In genomic region chr3:172209333-172210321, GRCh38 we compare ENCODE assay signal across 11 cellular contexts.
DNase-seq lines count a peak whose midpoint lies in the region; ATAC-seq and TF ChIP-seq lines count a peak whose summit lies in the region.
"Had no signal": no experiment of that assay in that cellular context is flagged by ENCODE, and none has a peak within 500 bp of the region (broad histone marks: within the 10 kb centered on the region; RNA-seq: fewer than 3 reads in every experiment).

No MANE protein-coding gene starts in this region.

- WGBS in endodermal cell (ENCODE audit: insufficient coverage in 1 of 2, insufficient read length in 1 of 2), 2 experiments: 94 to 95% methylated on average over 16 to 28 of the region's 28 CpGs
- 82 to 84% methylated on average over 16 to 25 of the region's 28 CpGs for WGBS in thyroid gland, 2 donors

- H3K4me1 Mint-ChIP-seq in endodermal cell: peaks cover 30% of the 10 kb centered on the region
- H3K4me1 Mint-ChIP-seq: naive B cell had no signal

- TF ChIP-seq POLR2A in thyroid gland (IDR thresholded peaks at IDR 0.05): peak in 1 of 2 donors; percentile 19

- H3K4me3 Mint-ChIP-seq in endodermal cell: no peak overlapping the region
- H3K4me3 Mint-ChIP-seq: activated naive CD8-positive, alpha-beta T cell treated with anti-CD3 and anti-CD28 coated beads for 36 hours; naive B cell had no signal

- peaks cover 30% of the 10 kb centered on the region for H3K36me3 Mint-ChIP-seq in endodermal cell (ENCODE audit: low read depth)

- TF ChIP-seq CTCF in endodermal cell (conservative IDR thresholded peaks at IDR 0.05): no peak
- no peak for TF ChIP-seq CTCF in thyroid gland (IDR thresholded peaks at IDR 0.05)
- TF ChIP-seq CTCF in BE2C (IDR thresholded peaks at IDR 0.05; ENCODE audit: low read depth, low read length): no peak
- TF ChIP-seq CTCF in colonic mucosa (IDR thresholded peaks at IDR 0.05): no peak

- H3K27ac ChIP-seq in endodermal cell (ENCODE audit: low read depth, low read length) (no peak overlapping the region), thyroid gland (peak overlapping the region; percentile 48 to 64 (median 51)), colonic mucosa (no peak overlapping the region)

- H3K27me3 Mint-ChIP-seq in endodermal cell (ENCODE audit: insufficient read depth): no peaks in the 10 kb centered on the region
- H3K27me3 Mint-ChIP-seq: activated naive CD8-positive, alpha-beta T cell treated with anti-CD3 and anti-CD28 coated beads for 36 hours; naive B cell had no signal

- H3K4me3 ChIP-seq in endodermal cell (ENCODE audit: low read length) (no peak overlapping the region), thyroid gland (replicated peaks in 1 of 3) (no peak overlapping the region), BE2C (ENCODE audit: low read depth, low read length) (no peak overlapping the region), colonic mucosa (no peak overlapping the region)

- peak overlapping the region; percentile 21 for H3K27ac Mint-ChIP-seq in endodermal cell
- H3K27ac Mint-ChIP-seq: activated naive CD8-positive, alpha-beta T cell treated with anti-CD3 and anti-CD28 coated beads for 36 hours; naive B cell had no signal

- no peak for ATAC-seq in GM21723 (IDR thresholded peaks at IDR 0.05; ENCODE audit: unreplicated experiment)

- H3K9me3 Mint-ChIP-seq in endodermal cell: peaks cover 13% of the 10 kb centered on the region

- peaks cover 8% of the 10 kb centered on the region for H3K4me1 ChIP-seq in endodermal cell (ENCODE audit: control insufficient read depth, insufficient read depth, low read length)
- peaks cover 60 to 63% of the 10 kb centered on the region in 2 donors for H3K4me1 ChIP-seq in thyroid gland
- no peaks in the 10 kb centered on the region for H3K4me1 ChIP-seq in BE2C
- peaks cover 4% of the 10 kb centered on the region for H3K4me1 ChIP-seq in colonic mucosa

- intact Hi-C loops in thyroid gland (cut with DNase I): no loop called here
- intact Hi-C loops in colonic mucosa (cut with DNase I): no loop called here

- peaks cover 53% of the 10 kb centered on the region for H3K36me3 ChIP-seq in endodermal cell (ENCODE audit: control insufficient read depth, insufficient read depth, low read length)
- no peaks in the 10 kb centered on the region for H3K36me3 ChIP-seq in thyroid gland
- H3K36me3 ChIP-seq in BE2C: no peaks in the 10 kb centered on the region
- H3K36me3 ChIP-seq in colonic mucosa: no peaks in the 10 kb centered on the region

- peak; percentile 62 for DNase-seq in NCI-H446 treated with DMSO at 0.1 percent for 48 hours (lab: John Stamatoyannopoulos, UW)
- peak; percentile 59 for DNase-seq in endodermal cell
- peak; percentile 39 for DNase-seq in myocyte (ENCODE audit: low read depth)
- DNase-seq in thyroid gland: peak; percentile 91 to 92
- no peak for DNase-seq in BE2C
- no peak for DNase-seq in colonic mucosa
- no peak for DNase-seq in stimulated activated CD4-positive, alpha-beta T cell treated with anti-CD3 and anti-CD28 coated beads, Interleukin-15, amount 100 ng/mL, for 24 hours
- DNase-seq: activated naive CD8-positive, alpha-beta T cell treated with anti-CD3 and anti-CD28 coated beads for 36 hours; naive B cell; stimulated activated CD4-positive, alpha-beta T cell treated with anti-CD3 and anti-CD28 coated beads, Interleukin-4, amount 100 ng/mL, for 4 hours had no signal

- H3K9me3 ChIP-seq in endodermal cell (ENCODE audit: control insufficient read depth, low read length) (peaks cover 19% of the 10 kb centered on the region), thyroid gland (no peaks in the 10 kb centered on the region), BE2C (no peaks in the 10 kb centered on the region), colonic mucosa (no peaks in the 10 kb centered on the region)

- H3K9ac ChIP-seq in endodermal cell (ENCODE audit: extremely low read depth, low read length, poor library complexity, severe bottlenecking) (no peak overlapping the region), colonic mucosa (ENCODE audit: low read depth in 2 of 2, low read length in 2 of 2) (no peak overlapping the region)

- no peaks in the 10 kb centered on the region for H3K27me3 ChIP-seq in endodermal cell (ENCODE audit: control insufficient read depth, insufficient read depth, low read length, poor library complexity, severe bottlenecking)
- H3K27me3 ChIP-seq in thyroid gland: no peaks in the 10 kb centered on the region
- no peaks in the 10 kb centered on the region for H3K27me3 ChIP-seq in BE2C
- no peaks in the 10 kb centered on the region for H3K27me3 ChIP-seq in colonic mucosa

Comparison
In these comparisons a context has a peak if more than half of its experiments do, and no peak if none do; other contexts are left out.
1. DNase-seq: peak in NCI-H446 treated with DMSO at 0.1 percent for 48 hours (single experiment), endodermal cell (single experiment), myocyte (single experiment) and thyroid gland (2 of 2); none in BE2C (single experiment), colonic mucosa (single experiment) and stimulated activated CD4-positive, alpha-beta T cell treated with anti-CD3 and anti-CD28 coated beads, Interleukin-15, amount 100 ng/mL, for 24 hours (single experiment).
2. H3K27ac ChIP-seq: peak in thyroid gland (3 of 3); none in endodermal cell (single experiment) and colonic mucosa (single experiment).